10 cellular contexts compared by ENCODE assay signal in the genomic region with DNA sequence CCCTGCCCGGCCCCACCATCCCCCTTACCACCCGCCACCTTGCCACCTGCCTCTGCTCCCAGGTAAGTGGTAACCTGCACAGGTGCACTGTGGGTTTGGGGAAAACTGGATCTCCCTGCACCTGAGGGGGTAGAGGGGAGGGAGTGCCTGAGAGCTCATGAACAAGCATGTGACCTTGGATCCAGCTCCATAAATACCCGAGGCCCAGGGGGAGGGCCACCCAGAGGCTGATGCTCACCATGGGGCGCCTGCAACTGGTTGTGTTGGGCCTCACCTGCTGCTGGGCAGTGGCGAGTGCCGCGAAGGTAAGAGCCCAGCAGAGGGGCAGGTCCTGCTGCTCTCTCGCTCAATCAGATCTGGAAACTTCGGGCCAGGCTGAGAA. TPM values are rescaled to one million over a fixed set of nuclear protein-coding genes. Genes with fewer than 3 reads are reported as not detected.
DNase-seq lines count a peak whose midpoint lies in the region; ATAC-seq, FAIRE-seq and TF ChIP-seq lines count a peak whose summit lies in the region.
"Not testable (repeated sequence)": the region's sequence is repeated elsewhere in the genome, so short reads cannot be mapped to it uniquely, and the experiment has no call there.
"Had no signal": no experiment of that assay in that cellular context is flagged by ENCODE, and none has a peak within 500 bp of the region (broad histone marks: within the 10 kb centered on the region; RNA-seq: fewer than 3 reads in every experiment).

A gene (plus strand): TSS at position 218 of the 382 bp plus-strand sequence. CDS start 22 bp downstream, at position 240.

- not testable (repeated sequence) for TF ChIP-seq CTCF in H9 (conservative IDR thresholded peaks at IDR 0.05); H1 (IDR thresholded peaks at IDR 0.05; ENCODE audit: control extremely low read depth in 1 of 3, insufficient read depth in 1 of 3, low read depth in 1 of 3, low read length in 3 of 3); type B pancreatic cell (conservative IDR thresholded peaks at IDR 0.05)

- peak within 1 kb of the TSS in 2 of 3 experiments; percentile 83 to 95; a peak in 3 of 7 replicates for H3K27ac Mint-ChIP-seq in H9
- peak within 1 kb of the TSS; percentile 65 for H3K27ac Mint-ChIP-seq in activated T-helper 2 cell treated with anti-CD3 and anti-CD28 coated beads, Interferon-gamma antibody, Interleukin-2, Interleukin-4, amounts not matched to agents 10 μg/mL and 5 μg/mL and 100 μg/mL, durations not matched to agents 14 hours and 24 hours and 36 hours
- peak within 1 kb of the TSS; percentile 68 for H3K27ac Mint-ChIP-seq in type B pancreatic cell

- not testable (repeated sequence) for H3K4me1 ChIP-seq in H9 (ENCODE audit: insufficient read depth, low read length); right cardiac atrium (ENCODE audit: control insufficient read depth, insufficient read depth, low read length)
- H3K4me1 ChIP-seq in H1 (replicated peaks in 1 of 4; ENCODE audit: control insufficient read depth in 3 of 4, insufficient read depth in 4 of 4, low read length in 3 of 4), result peaks cover 6 to 23% (median 13%) of the 10 kb centered on the region in 4 experiments

- peaks cover 9 to 18% (median 12%) of the 10 kb centered on the region in 3 experiments; a peak in 6 of 7 replicates for H3K36me3 Mint-ChIP-seq in H9 (ENCODE audit: insufficient read depth in 1 of 3, low read depth in 3 of 3)
- peaks cover 12% of the 10 kb centered on the region for H3K36me3 Mint-ChIP-seq in activated T-helper 2 cell treated with anti-CD3 and anti-CD28 coated beads, Interferon-gamma antibody, Interleukin-2, Interleukin-4, amounts not matched to agents 10 μg/mL and 5 μg/mL and 100 μg/mL, durations not matched to agents 14 hours and 24 hours and 36 hours (ENCODE audit: low read depth)
- H3K36me3 Mint-ChIP-seq in type B pancreatic cell, result not testable (repeated sequence)

- H2BK120ac ChIP-seq in H9 (ENCODE audit: low read depth, low read length, poor library complexity, severe bottlenecking); H1 (replicated peaks; ENCODE audit: low read depth, low read length): not testable (repeated sequence)

- H3K23ac ChIP-seq in H9 (ENCODE audit: insufficient read length, low read depth, low read length); H1 (ENCODE audit: insufficient read length): not testable (repeated sequence)

- not testable (repeated sequence) for H3K79me2 ChIP-seq in H9 (ENCODE audit: insufficient read depth, low read length); H1 (ENCODE audit: control insufficient read depth in 1 of 2, insufficient read depth in 2 of 2, low read length in 2 of 2)

- not testable (repeated sequence) for H4K91ac ChIP-seq in H9 (ENCODE audit: insufficient read length, low read depth, low read length)
- H4K91ac ChIP-seq in H1 (replicated peaks; ENCODE audit: insufficient read length, low read length), result peak within 1 kb of the TSS; percentile 98

- H2AFZ ChIP-seq in H9 (ENCODE audit: low read length); H1 (ENCODE audit: low read length): not testable (repeated sequence)

- TF ChIP-seq EP300 in H1 (IDR thresholded peaks at IDR 0.05; ENCODE audit: borderline replicate concordance in 1 of 2, low read depth in 2 of 2, low read length in 2 of 2), result not testable (repeated sequence)

- CTCF ChIA-PET in H1 (lab: Charles Lee; ENCODE audit: partially characterized antibody), result interaction anchor here (1.2 kb wide), 1 partner anchor 86 kb away, joined by 4 read pairs; no protein-coding TSS in a partner anchor

- not testable (repeated sequence) for H3K9me3 Mint-ChIP-seq in H9; activated T-helper 2 cell treated with anti-CD3 and anti-CD28 coated beads, Interferon-gamma antibody, Interleukin-2, Interleukin-4, amounts not matched to agents 10 μg/mL and 5 μg/mL and 100 μg/mL, durations not matched to agents 14 hours and 24 hours and 36 hours; type B pancreatic cell

- not testable (repeated sequence) for H2BK20ac ChIP-seq in H9 (ENCODE audit: low read depth, low read length, poor library complexity, severe bottlenecking)
- peak within 1 kb of the TSS; percentile 72; the same call in 1 of the 2 replicates for H2BK20ac ChIP-seq in H1 (ENCODE audit: low read length)

- no CpG with 5 or more reads among the region's 9 CpGs for WGBS in H9 (ENCODE audit: extremely low coverage, insufficient read length, low lambda C conversion rate)
- WGBS in H1 (ENCODE audit: extremely low coverage in 1 of 2, insufficient coverage in 1 of 2, insufficient read length in 1 of 2, insufficient replicate concordance in 2 of 2, low coverage in 1 of 2, low lambda C conversion rate in 2 of 2, missing lambda C conversion rate in 1 of 2), 2 experiments, result 84% methylated on average over 3 of the region's 9 CpGs; no CpG with 5 or more reads in 1 of the 2 experiments
- WGBS in right cardiac atrium, result 67% methylated on average over 2 of the region's 9 CpGs

- not testable (repeated sequence) for H2BK5ac ChIP-seq in H9 (ENCODE audit: insufficient read length, low read length)
- H2BK5ac ChIP-seq in H1 (ENCODE audit: low read depth, low read length), result peak within 1 kb of the TSS; percentile 83; the same call in 1 of the 2 replicates

- H3K4me3 Mint-ChIP-seq in H9, result peak within 1 kb of the TSS in 1 of 2 experiments; percentile 26; a peak in 2 of 5 replicates
- not testable (repeated sequence) for H3K4me3 Mint-ChIP-seq in activated T-helper 2 cell treated with anti-CD3 and anti-CD28 coated beads, Interferon-gamma antibody, Interleukin-2, Interleukin-4, amounts not matched to agents 10 μg/mL and 5 μg/mL and 100 μg/mL, durations not matched to agents 14 hours and 24 hours and 36 hours (ENCODE audit: low read depth); type B pancreatic cell

- H3K79me1 ChIP-seq in H9 (ENCODE audit: insufficient read depth, low read depth, low read length, poor library complexity, severe bottlenecking); H1 (ENCODE audit: low read depth, low read length): not testable (repeated sequence)

- H3K4me1 Mint-ChIP-seq in H9 (peaks cover 28 to 29% of the 10 kb centered on the region in 2 experiments), type B pancreatic cell (ENCODE audit: unreplicated experiment) (peaks cover 10% of the 10 kb centered on the region)
- peaks cover 34% of the 10 kb centered on the region for H3K4me1 Mint-ChIP-seq in activated T-helper 2 cell treated with anti-CD3 and anti-CD28 coated beads, Interferon-gamma antibody, Interleukin-2, Interleukin-4, amounts not matched to agents 10 μg/mL and 5 μg/mL and 100 μg/mL, durations not matched to agents 14 hours and 24 hours and 36 hours (ENCODE audit: low read depth)

- H3K14ac ChIP-seq in H9 (ENCODE audit: insufficient read depth, low read length); H1 (ENCODE audit: insufficient read length): not testable (repeated sequence)

- not testable (repeated sequence) for H3K27me3 Mint-ChIP-seq in H9 (ENCODE audit: low read depth); activated T-helper 2 cell treated with anti-CD3 and anti-CD28 coated beads, Interferon-gamma antibody, Interleukin-2, Interleukin-4, amounts not matched to agents 10 μg/mL and 5 μg/mL and 100 μg/mL, durations not matched to agents 14 hours and 24 hours and 36 hours (ENCODE audit: low read depth); type B pancreatic cell

- not testable (repeated sequence) for H3K18ac ChIP-seq in H9 (ENCODE audit: insufficient read length, low read depth, low read length)
- H3K18ac ChIP-seq in H1 (ENCODE audit: extremely low read depth, low read length), result peak within 1 kb of the TSS; percentile 44

- not testable (repeated sequence) for H3K9me3 ChIP-seq in H9 (ENCODE audit: control insufficient read depth, low read depth, low read length); H1 (ENCODE audit: insufficient read depth in 2 of 2, low read depth in 1 of 2, low read length in 1 of 2); right cardiac atrium (ENCODE audit: control insufficient read depth, low read length)

- H3K23me2 ChIP-seq in H9 (ENCODE audit: insufficient read length, low read depth, low read length, poor library complexity, severe bottlenecking); H1 (ENCODE audit: low read depth, low read length): not testable (repeated sequence)

- not testable (repeated sequence) for H4K20me1 ChIP-seq in H9 (ENCODE audit: control insufficient read depth, insufficient read depth, insufficient read length); H1 (replicated peaks in 1 of 2; ENCODE audit: control insufficient read depth in 1 of 2, insufficient read depth in 2 of 2, low read length in 2 of 2)

- peaks cover 0 to 11% (median 4%) of the 10 kb centered on the region in 4 experiments; a peak in 4 of 8 replicates for H3K36me3 ChIP-seq in H1 (ENCODE audit: control insufficient read depth in 2 of 4, insufficient read depth in 4 of 4, low read length in 3 of 4)

- H2BK12ac ChIP-seq in H9 (ENCODE audit: insufficient read length, low read depth, low read length), result not testable (repeated sequence)
- H2BK12ac ChIP-seq in H1 (ENCODE audit: low read depth, low read length), result peak within 1 kb of the TSS; percentile 71; the same call in 1 of the 2 replicates

- not testable (repeated sequence) for H2BK15ac ChIP-seq in H9 (ENCODE audit: low read depth, low read length)
- H2BK15ac ChIP-seq in H1 (ENCODE audit: low read length), result peak within 1 kb of the TSS; percentile 29; the same call in 1 of the 2 replicates

- not testable (repeated sequence) for DNase-seq in H9; activated T-helper 2 cell treated with anti-CD3 and anti-CD28 coated beads, Interferon-gamma antibody, Interleukin-2, Interleukin-4, amounts not matched to agents 10 μg/mL and 5 μg/mL and 100 μg/mL, durations not matched to agents 14 hours and 24 hours and 36 hours (ENCODE audit: low spot score); H1 (ENCODE audit: low read depth in 1 of 2, low spot score in 2 of 2); right cardiac atrium; mucosa of gallbladder (ENCODE audit: low spot score); type B pancreatic cell (ENCODE audit: extremely low spot score, unreplicated experiment)
- DNase-seq in NCI-H146 treated with DMSO at 0.1 percent for 48 hours (lab: John Stamatoyannopoulos, UW; ENCODE audit: unreplicated experiment), result peak; percentile 17
- DNase-seq in NCI-H774 (lab: John Stamatoyannopoulos, UW), result peak; percentile 10

- H3T11ph ChIP-seq in H9 (ENCODE audit: low read length), result not testable (repeated sequence)

- H3K4me2 ChIP-seq in H9 (ENCODE audit: insufficient read depth, insufficient read length, low read length); H1 (ENCODE audit: insufficient read depth in 1 of 2, low read depth in 2 of 2, low read length in 2 of 2): not testable (repeated sequence)

- H3K4ac ChIP-seq in H9 (ENCODE audit: low read depth, low read length); H1 (replicated peaks; ENCODE audit: insufficient read length, low read depth, low read length): not testable (repeated sequence)

- POLR2A ChIA-PET in H1 (lab: Charles Lee; ENCODE audit: partially characterized antibody), result not testable (repeated sequence)

- not testable (repeated sequence) for TF ChIP-seq RAD21 in H1 (IDR thresholded peaks at IDR 0.05 in 1 of 2, conservative IDR thresholded peaks at IDR 0.05 in 1 of 2; ENCODE audit: low read depth in 2 of 2, low read length in 2 of 2)

- intact Hi-C loops in activated T-helper 2 cell treated with anti-CD3 and anti-CD28 coated beads, Interferon-gamma antibody, Interleukin-2, Interleukin-4, amounts not matched to agents 10 μg/mL and 5 μg/mL and 100 μg/mL, durations not matched to agents 14 hours and 24 hours and 36 hours (cut with micrococcal nuclease); right cardiac atrium (cut with DNase I): not testable (repeated sequence)

- not testable (repeated sequence) for H3K56ac ChIP-seq in H9 (ENCODE audit: insufficient read length, low read depth, low read length)
- peak within 1 kb of the TSS; percentile 1 for H3K56ac ChIP-seq in H1 (replicated peaks; ENCODE audit: insufficient read length, low read depth, low read length)

- H3K9ac ChIP-seq in H9 (ENCODE audit: extremely low read depth, insufficient read length, low read length); H1 (replicated peaks in 1 of 4; ENCODE audit: extremely low read depth in 1 of 4, low read depth in 3 of 4, low read length in 3 of 4): not testable (repeated sequence)

- not testable (repeated sequence) for H3K4me3 ChIP-seq in H1 (ENCODE audit: extremely low read depth in 1 of 4, insufficient read depth in 2 of 4, low read depth in 3 of 4, low read length in 4 of 4); right cardiac atrium (ENCODE audit: low read length)

- ATAC-seq in right cardiac atrium, result peak; percentile 4 to 10

- not testable (repeated sequence) for FAIRE-seq in H1 (lab: Jason Lieb, UNC)

- H3K27ac ChIP-seq in H9 (ENCODE audit: insufficient read length, low read depth, low read length); H1 (ENCODE audit: low read depth, low read length): not testable (repeated sequence)
- peak within 1 kb of the TSS; percentile 21 for H3K27ac ChIP-seq in right cardiac atrium (ENCODE audit: low read length)

- not testable (repeated sequence) for H3K27me3 ChIP-seq in H9 (ENCODE audit: insufficient read depth, low read length); H1 (replicated peaks in 1 of 4; ENCODE audit: control insufficient read depth in 3 of 4, extremely low read depth in 1 of 4, insufficient read depth in 3 of 4, low read length in 3 of 4); right cardiac atrium (ENCODE audit: control insufficient read depth, insufficient read depth)

- H2AK5ac ChIP-seq in H9 (ENCODE audit: insufficient read length, low read length), result not testable (repeated sequence)
- H2AK5ac ChIP-seq in H1 (ENCODE audit: low read depth, low read length), result peak within 1 kb of the TSS; percentile 93; the same call in 1 of the 2 replicates

- not testable (repeated sequence) for H4K5ac ChIP-seq in H9 (ENCODE audit: insufficient read length, low read depth, low read length)
- H4K5ac ChIP-seq in H1 (ENCODE audit: insufficient read length, low read depth, low read length), result peak within 1 kb of the TSS; percentile 50

- H4K8ac ChIP-seq in H9 (replicated peaks; ENCODE audit: insufficient read length, low read depth, low read length); H1 (ENCODE audit: extremely low read depth, insufficient read depth, low read length): not testable (repeated sequence)

- TF ChIP-seq POLR2A in H1 (IDR thresholded peaks at IDR 0.05; ENCODE audit: control extremely low read depth in 1 of 2, low read depth in 2 of 2, low read length in 2 of 2), result not testable (repeated sequence)

RNA-seq across cellular contexts. Expression of the gene that starts here (rescaled TPM):
- 3.6 and 4.0 TPM in 2 replicates for total RNA-seq in H9 (2021)
- 2.0 and 2.1 TPM in 2 replicates for total RNA-seq in activated T-helper 2 cell treated with anti-CD3 and anti-CD28 coated beads, Interferon-gamma antibody, Interleukin-2, Interleukin-4, amounts not matched to agents 10 μg/mL and 5 μg/mL and 100 μg/mL, durations not matched to agents 14 hours and 24 hours and 36 hours
- 2.5 and 3.4 TPM in 2 replicates for total RNA-seq in H1 (2021; fragmentation: NEBNext Ultra II Directional; extraction: Animal tissue kit (Norgen Biotek cat#: 25700))
- 1.8 and 2.7 TPM in 2 replicates for polyA plus RNA-seq in H1 (2011; rRNA removed)
- polyA plus RNA-seq in H1 (2011; cell fraction: cytosol; rRNA removed), result 1.9 TPM
- polyA plus RNA-seq in H1 (2011; cell fraction: nucleus; rRNA removed), result 11.8 TPM
- polyA plus RNA-seq in H1 (2012, experiment 1 of 2), result 3.1 to 4.5 TPM (median 3.7 TPM) in 4 replicates
- polyA plus RNA-seq in H1 (2012, experiment 2 of 2), result 1.9 TPM
- 2.2 TPM for polyA plus RNA-seq in H1 (2013, experiment 1 of 2)
- 2.1 TPM for polyA plus RNA-seq in H1 (2013, experiment 2 of 2)
- 1.0 and 1.2 TPM in 2 replicates for polyA minus RNA-seq in H1 (2011; rRNA and poly(A)+ RNA removed)
- polyA minus RNA-seq in H1 (2011; cell fraction: cytosol; rRNA and poly(A)+ RNA removed), result not detected
- 1.3 TPM for polyA minus RNA-seq in H1 (2011; cell fraction: nucleus; rRNA and poly(A)+ RNA removed)
- total RNA-seq in right cardiac atrium, result 1 to 10 TPM; 2.9 to 9.7 (median 5.2) TPM
- polyA plus RNA-seq in right cardiac atrium, result 2.8 TPM
- total RNA-seq in mucosa of gallbladder, result 11.9 TPM
- 4.5 and 4.9 TPM in 2 replicates for total RNA-seq in type B pancreatic cell (ENCODE audit: low replicate concordance)
- total RNA-seq: ascending aorta had no signal
- polyA plus RNA-seq: CD4-positive, CD25-positive, alpha-beta regulatory T cell had no signal
